30 cellular contexts compared by ENCODE assay signal in genomic region chr18:47773931-47774330, GRCh38.
"Had no signal": no experiment of that assay in that cellular context is flagged by ENCODE, and none has a peak within 500 bp of the region (broad histone marks: within the 10 kb centered on the region; RNA-seq: fewer than 3 reads in every experiment).

No MANE protein-coding gene starts in this region.

- H3K4me2 ChIP-seq: KMS-11, PC-9 had no signal

- DNase-seq: Karpas-422, MM.1S, MV-4-11, NCI-H1092, NCI-H1105, NCI-H1417 treated with DMSO at 0.1 percent for 48 hours, NCI-H1436 treated with DMSO at 0.1 percent for 48 hours, NCI-H1694 treated with DMSO at 0.1 percent for 48 hours, NCI-H187 treated with DMSO at 0.1 percent for 48 hours, NCI-H2029, NCI-H2081, NCI-H2171 treated with DMSO at 0.1 percent for 48 hours, NCI-H2227 treated with DMSO at 0.1 percent for 48 hours, NCI-H345, NCI-H446, NCI-H524 treated with DMSO at 0.1 percent for 48 hours, NCI-H526 treated with DMSO at 0.1 percent for 48 hours, NCI-H774, PC-9, SHP77, SIG-M5, SJCRH30, T-cell had no signal

- FAIRE-seq: RCC 7860 had no signal

- ATAC-seq: Panc1, Right ventricle myocardium inferior, SK-N-SH treated with all-trans-retinoic acid at 6 μM for 48 hours, T-cell had no signal

- H3K27me3 ChIP-seq: SJCRH30 had no signal

- H3K4me3 ChIP-seq: PC-9, SJCRH30, SK-N-MC had no signal

- H3K27ac ChIP-seq: KMS-11, PC-9, RWPE1, SJCRH30, SK-N-MC had no signal

- H3K9me3 ChIP-seq: SJCRH30 had no signal

- H3K9ac ChIP-seq: KMS-11 had no signal

- H3K4me1 ChIP-seq: SJCRH30 had no signal

- H2AFZ ChIP-seq: PC-9 had no signal

- H3K36me3 ChIP-seq: SJCRH30 had no signal
